ENCODE assay signal across 10 cellular contexts in genomic region chr5:14173419-14174234, GRCh38. TPM values are rescaled to one million over a fixed set of nuclear protein-coding genes. Genes with fewer than 3 reads are reported as not detected.
DNase-seq lines count a peak whose midpoint lies in the region; ATAC-seq lines count a peak whose summit lies in the region.
"Had no signal": no experiment of that assay in that cellular context is flagged by ENCODE, and none has a peak within 500 bp of the region (broad histone marks: within the 10 kb centered on the region; RNA-seq: fewer than 3 reads in every experiment).

No MANE protein-coding gene starts in this region.

- H3K9ac ChIP-seq in endocrine pancreas (ENCODE audit: control insufficient read depth, insufficient read depth, low read length) = no peak overlapping the region

- no peaks in the 10 kb centered on the region for H3K36me3 ChIP-seq in endocrine pancreas (ENCODE audit: control insufficient read depth, insufficient read depth, low read length)
- H3K36me3 ChIP-seq in CD4-positive, alpha-beta memory T cell (ENCODE audit: insufficient read depth, low read length) = no peaks in the 10 kb centered on the region

- no peak overlapping the region for H3K27ac ChIP-seq in CD4-positive, alpha-beta memory T cell (ENCODE audit: low read depth, low read length)
- H3K27ac ChIP-seq: SJSA1 had no signal

- H3K9me3 Mint-ChIP-seq in CD4-positive, alpha-beta memory T cell = peaks cover 0 to 2% (median 0%) of the 10 kb centered on the region in 8 donors
- H3K9me3 Mint-ChIP-seq: activated naive CD8-positive, alpha-beta T cell treated with anti-CD3 and anti-CD28 coated beads for 36 hours had no signal

- H3K4me1 Mint-ChIP-seq in CD4-positive, alpha-beta memory T cell = peaks cover 0 to 2% (median 0%) of the 10 kb centered on the region in 4 donors

- intact Hi-C loops in sciatic nerve (cut with DNase I) = no loop called here
- intact Hi-C loops in CD4-positive, alpha-beta memory T cell (cut with micrococcal nuclease) = no loop called here

- no peak for DNase-seq in sciatic nerve (ENCODE audit: low spot score)
- no peak for DNase-seq in central memory CD4-positive, alpha-beta T cell
- DNase-seq in CD4-positive, alpha-beta memory T cell = no peak
- DNase-seq: activated naive CD8-positive, alpha-beta T cell treated with anti-CD3 and anti-CD28 coated beads for 36 hours; hippocampal formation had no signal

- POLR2A ChIA-PET in CD4-positive, alpha-beta memory T cell (lab: Charles Lee; ENCODE audit: partially characterized antibody) = no interaction called here

- peak overlapping the region; percentile 33 for H3K4me3 ChIP-seq in endocrine pancreas (ENCODE audit: control insufficient read depth, insufficient read depth, low read length)
- H3K4me3 ChIP-seq in CD4-positive, alpha-beta memory T cell (ENCODE audit: low read length in 2 of 2) = no peak overlapping the region
- H3K4me3 ChIP-seq: SJSA1 had no signal

- no peaks in the 10 kb centered on the region for H3K27me3 ChIP-seq in endocrine pancreas (ENCODE audit: control insufficient read depth, insufficient read depth, low read length)
- no peaks in the 10 kb centered on the region for H3K27me3 ChIP-seq in CD4-positive, alpha-beta memory T cell (ENCODE audit: insufficient read depth, low read length)
- H3K27me3 ChIP-seq: SJSA1 had no signal

- peaks cover 13 to 22% of the 10 kb centered on the region in 2 donors for H3K27me3 Mint-ChIP-seq in CD4-positive, alpha-beta memory T cell

- H3K27ac Mint-ChIP-seq in CD4-positive, alpha-beta memory T cell = no peak overlapping the region
- H3K27ac Mint-ChIP-seq: activated naive CD8-positive, alpha-beta T cell treated with anti-CD3 and anti-CD28 coated beads for 36 hours had no signal

- CTCF ChIA-PET in CD4-positive, alpha-beta memory T cell (lab: Charles Lee; ENCODE audit: partially characterized antibody) = no interaction called here

- H3K9me3 ChIP-seq in endocrine pancreas (ENCODE audit: control insufficient read depth, low read length) = no peaks in the 10 kb centered on the region
- no peaks in the 10 kb centered on the region for H3K9me3 ChIP-seq in CD4-positive, alpha-beta memory T cell (ENCODE audit: control insufficient read depth in 1 of 2, low read length in 2 of 2)
- H3K9me3 ChIP-seq: SJSA1 had no signal

- peaks cover 27% of the 10 kb centered on the region for H3K4me1 ChIP-seq in endocrine pancreas (ENCODE audit: control insufficient read depth, insufficient read depth, low read length)
- H3K4me1 ChIP-seq in CD4-positive, alpha-beta memory T cell (ENCODE audit: insufficient read depth, low read length) = no peaks in the 10 kb centered on the region

- no peaks in the 10 kb centered on the region for H3K36me3 Mint-ChIP-seq in CD4-positive, alpha-beta memory T cell
- H3K36me3 Mint-ChIP-seq: activated naive CD8-positive, alpha-beta T cell treated with anti-CD3 and anti-CD28 coated beads for 36 hours had no signal

- H3K4me3 Mint-ChIP-seq in CD4-positive, alpha-beta memory T cell = no peak overlapping the region
- H3K4me3 Mint-ChIP-seq: activated naive CD8-positive, alpha-beta T cell treated with anti-CD3 and anti-CD28 coated beads for 36 hours had no signal

- peak; percentile 2 for ATAC-seq in GM21381 (IDR thresholded peaks at IDR 0.05; ENCODE audit: unreplicated experiment)
- peak; percentile 3 for ATAC-seq in HG03565 (IDR thresholded peaks at IDR 0.05; ENCODE audit: unreplicated experiment)
- ATAC-seq in sciatic nerve = peak; percentile 9
- ATAC-seq in HG03439 (IDR thresholded peaks at IDR 0.05; ENCODE audit: unreplicated experiment) = no peak

RNA-seq across cellular contexts. Expression of gene TRIO, which starts 30.5 kb away (rescaled TPM):
- total RNA-seq in sciatic nerve = 192 TPM
- total RNA-seq in CD4-positive, alpha-beta memory T cell = 10 to 100 TPM in 1 of 2 experiments, 1 to 10 TPM in 1; 9.7 to 11.5 TPM
- under 1 TPM in 1 of 2 donors, not detected in 1; 0.09 TPM for polyA plus RNA-seq in CD4-positive, alpha-beta memory T cell

Comparison
In these comparisons a context has a peak if more than half of its experiments do, and no peak if none do; other contexts are left out.
1. RNA of gene TRIO, which starts 30.5 kb away (total RNA-seq): 192 TPM in sciatic nerve (single experiment); 9.7 to 11.5 TPM in CD4-positive, alpha-beta memory T cell; every median in the first group is over 10 times any median in the second.